In genomic region chr3:51966941-51967383, GRCh38 we compare ENCODE assay signal across 8 cellular contexts. TPM values are rescaled to one million over a fixed set of nuclear protein-coding genes. Genes with fewer than 3 reads are reported as not detected.
DNase-seq lines count a peak whose midpoint lies in the region; ATAC-seq, FAIRE-seq and TF ChIP-seq lines count a peak whose summit lies in the region.

No MANE protein-coding gene starts in this region.

- H3K27ac ChIP-seq in GM23338 (ENCODE audit: low read depth): no peak overlapping the region

- H3K27me3 ChIP-seq in BJ (ENCODE audit: control insufficient read depth, insufficient read depth, low read length) (no peaks in the 10 kb centered on the region), GM23338 (ENCODE audit: insufficient read depth) (peaks cover 9% of the 10 kb centered on the region; the same call in 1 of the 2 replicates)

- H3K4me3 ChIP-seq in BJ (ENCODE audit: low read depth, low read length) (peak overlapping the region; percentile 45), GM23338 (peak overlapping the region; percentile 62), iPS-18c (ENCODE audit: insufficient read depth, low read depth, low read length) (peak overlapping the region; percentile 53; the same call in 1 of the 2 replicates)

- no peaks in the 10 kb centered on the region for H4K20me1 ChIP-seq in GM23338 (replicated peaks; ENCODE audit: insufficient read depth)

- H3K4me1 Mint-ChIP-seq in GM23338: peaks cover 57% of the 10 kb centered on the region
- peaks cover 45% of the 10 kb centered on the region for H3K4me1 Mint-ChIP-seq in stimulated activated naive CD8-positive, alpha-beta T cell treated with anti-CD3 and anti-CD28 coated beads, Interleukin-15, amount 100 ng/mL, for 72 hours

- H3K79me2 ChIP-seq in GM23338 (replicated peaks; ENCODE audit: insufficient read depth): no peaks in the 10 kb centered on the region

- DNase-seq in BJ (ENCODE audit: low read depth) (no peak), GM23338 (ENCODE audit: low spot score) (no peak), NCI-H1105 (lab: John Stamatoyannopoulos, UW) (no peak), HTR-8/SVneo (ENCODE audit: insufficient read length, low spot score) (no peak)
- peak in 1 of 2 donors; percentile 37 for DNase-seq in activated naive CD4-positive, alpha-beta T cell treated with anti-CD3 and anti-CD28 coated beads, Interleukin-2, amount 50 U/mL, for 72 hours (ENCODE audit: low spot score in 2 of 2)
- no peak for DNase-seq in stimulated activated naive CD8-positive, alpha-beta T cell treated with anti-CD3 and anti-CD28 coated beads, Interleukin-15, amount 100 ng/mL, for 72 hours

- H3K4me1 ChIP-seq in GM23338 (ENCODE audit: insufficient read depth): peaks cover 37% of the 10 kb centered on the region

- ATAC-seq in GM23338 (no peak; the same call in 2 of the 3 replicates), HG03135 (IDR thresholded peaks at IDR 0.05; ENCODE audit: unreplicated experiment) (no peak)
- peak; percentile 78 to 79 for ATAC-seq in activated naive CD4-positive, alpha-beta T cell treated with anti-CD3 and anti-CD28 coated beads, Interleukin-2, amount 50 U/mL, for 72 hours
- peak; percentile 66 for ATAC-seq in stimulated activated naive CD8-positive, alpha-beta T cell treated with anti-CD3 and anti-CD28 coated beads, Interleukin-15, amount 100 ng/mL, for 72 hours

- TF ChIP-seq CTCF in BJ (IDR thresholded peaks at IDR 0.05; ENCODE audit: insufficient read depth, low read depth, low read length) (no peak), GM23338 (conservative IDR thresholded peaks at IDR 0.05; ENCODE audit: low read depth in 2 of 2) (no peak)

- peaks cover 28% of the 10 kb centered on the region for H3K27me3 Mint-ChIP-seq in GM23338 (ENCODE audit: insufficient read depth, low read depth, poor library complexity)
- H3K27me3 Mint-ChIP-seq in stimulated activated naive CD8-positive, alpha-beta T cell treated with anti-CD3 and anti-CD28 coated beads, Interleukin-15, amount 100 ng/mL, for 72 hours: peaks cover 21% of the 10 kb centered on the region

- H3K9me3 Mint-ChIP-seq in GM23338: no peaks in the 10 kb centered on the region; the same call in 2 of the 3 replicates
- no peaks in the 10 kb centered on the region for H3K9me3 Mint-ChIP-seq in activated naive CD4-positive, alpha-beta T cell treated with anti-CD3 and anti-CD28 coated beads, Interleukin-2, amount 50 U/mL, for 72 hours
- no peaks in the 10 kb centered on the region for H3K9me3 Mint-ChIP-seq in stimulated activated naive CD8-positive, alpha-beta T cell treated with anti-CD3 and anti-CD28 coated beads, Interleukin-15, amount 100 ng/mL, for 72 hours

- H2AFZ ChIP-seq in GM23338: no peak overlapping the region

- peaks cover 7% of the 10 kb centered on the region; the same call in 2 of the 3 replicates for H3K36me3 Mint-ChIP-seq in GM23338 (ENCODE audit: low read depth)
- no peaks in the 10 kb centered on the region for H3K36me3 Mint-ChIP-seq in activated naive CD4-positive, alpha-beta T cell treated with anti-CD3 and anti-CD28 coated beads, Interleukin-2, amount 50 U/mL, for 72 hours

- H3K36me3 ChIP-seq in BJ (ENCODE audit: control insufficient read depth, insufficient read depth, low read length) (peaks cover 3% of the 10 kb centered on the region), GM23338 (ENCODE audit: insufficient read depth) (no peaks in the 10 kb centered on the region)

- H3K27ac Mint-ChIP-seq in GM23338: no peak overlapping the region
- H3K27ac Mint-ChIP-seq in activated naive CD4-positive, alpha-beta T cell treated with anti-CD3 and anti-CD28 coated beads, Interleukin-2, amount 50 U/mL, for 72 hours: no peak overlapping the region
- peak overlapping the region in 1 of 2 donors; percentile 92 for H3K27ac Mint-ChIP-seq in stimulated activated naive CD8-positive, alpha-beta T cell treated with anti-CD3 and anti-CD28 coated beads, Interleukin-15, amount 100 ng/mL, for 72 hours

- peak overlapping the region; percentile 79 for H3K4me3 Mint-ChIP-seq in GM23338
- peak overlapping the region; percentile 72 to 86 for H3K4me3 Mint-ChIP-seq in stimulated activated naive CD8-positive, alpha-beta T cell treated with anti-CD3 and anti-CD28 coated beads, Interleukin-15, amount 100 ng/mL, for 72 hours

- peak overlapping the region; percentile 85 for H3K4me2 ChIP-seq in GM23338

- no peaks in the 10 kb centered on the region for H3K9me2 ChIP-seq in GM23338 (ENCODE audit: insufficient read depth)

- CTCF ChIA-PET in BJ (lab: Yijun Ruan, JAX): interaction anchor here (3.4 kb wide), 1 partner anchor 25 kb away, joined by 16 read pairs; the partner anchor contains the start of genes PARP3 and RRP9

- no peak for FAIRE-seq in HTR-8/SVneo (lab: Jason Lieb, UNC)

- no peaks in the 10 kb centered on the region for H3K9me3 ChIP-seq in iPS-18c (ENCODE audit: control insufficient read depth, insufficient read depth, low read length)

- H3F3A ChIP-seq in GM23338 (replicated peaks; ENCODE audit: low read depth): peaks cover 13% of the 10 kb centered on the region; the same call in 1 of the 2 replicates

- POLR2A ChIA-PET in BJ (lab: Charles Lee): interaction anchor here (0.6 kb wide), 1 partner anchor 8 kb away, joined by 19 read pairs; no protein-coding TSS in a partner anchor

TF ChIP-seq in GM23338, 12 proteins besides CTCF, POLR2A, EP300 and RAD21 (continues in another document):
- TF ChIP-seq ZNF331 (CRISPR knock-in tag; IDR thresholded peaks at IDR 0.05; ENCODE audit: low read depth): no peak

RNA-seq across cellular contexts. Expression of gene PCBP4, which starts 0.3 kb away (rescaled TPM):
- 55.9 and 88.7 TPM in 2 replicates for polyA plus RNA-seq in BJ (2011; rRNA removed)
- 44.2 and 76.7 TPM in 2 replicates for polyA minus RNA-seq in BJ (2011; rRNA and poly(A)+ RNA removed)
- total RNA-seq in GM23338 (2014; rRNA removed; shearing (Covaris generic)): 26.8 and 37.6 TPM in 2 replicates
- 11.8 and 14.1 TPM in 2 replicates for polyA plus RNA-seq in GM23338 (2016; fragmentation: Nextera tagmentation; extraction: Ambion mirVana)
- total RNA-seq in activated naive CD4-positive, alpha-beta T cell treated with anti-CD3 and anti-CD28 coated beads, Interleukin-2, amount 50 U/mL, for 72 hours: 10 to 100 TPM; 11.3 to 14.3 TPM

RNA-seq across cellular contexts. Expression of gene ABHD14B, which starts 6.9 kb away (rescaled TPM):
- polyA plus RNA-seq in BJ (2011; rRNA removed) (53.6 and 61.1 TPM in 2 replicates), GM23338 (2016; fragmentation: Nextera tagmentation; extraction: Ambion mirVana) (5.8 and 8.9 TPM in 2 replicates)
- polyA minus RNA-seq in BJ (2011; rRNA and poly(A)+ RNA removed): 24.5 and 35.5 TPM in 2 replicates
- total RNA-seq in GM23338 (2014; rRNA removed; shearing (Covaris generic)): 8.0 and 11.1 TPM in 2 replicates
- 10 to 100 TPM; 21.4 to 62.4 TPM for total RNA-seq in activated naive CD4-positive, alpha-beta T cell treated with anti-CD3 and anti-CD28 coated beads, Interleukin-2, amount 50 U/mL, for 72 hours

RNA-seq across cellular contexts. Expression of gene ABHD14A, which starts 7.9 kb away (rescaled TPM):
- polyA plus RNA-seq in BJ (2011; rRNA removed): 10.7 and 16.5 TPM in 2 replicates
- 7.0 and 8.8 TPM in 2 replicates for polyA minus RNA-seq in BJ (2011; rRNA and poly(A)+ RNA removed)
- total RNA-seq in GM23338 (2014; rRNA removed; shearing (Covaris generic)): 4.3 and 7.8 TPM in 2 replicates
- 12.7 TPM in 2 replicates for polyA plus RNA-seq in GM23338 (2016; fragmentation: Nextera tagmentation; extraction: Ambion mirVana)
- 1 to 10 TPM; 7.7 to 9.0 TPM for total RNA-seq in activated naive CD4-positive, alpha-beta T cell treated with anti-CD3 and anti-CD28 coated beads, Interleukin-2, amount 50 U/mL, for 72 hours

RNA-seq across cellular contexts. Expression of gene GPR62, which starts 11.8 kb away (rescaled TPM):
- polyA plus RNA-seq in BJ (2011; rRNA removed): not detected in 2 replicates
- polyA minus RNA-seq in BJ (2011; rRNA and poly(A)+ RNA removed): not detected in 2 replicates
- 0.38 TPM in 1 of 2 replicates, not detected in the other for total RNA-seq in GM23338 (2014; rRNA removed; shearing (Covaris generic))
- 0.10 and 0.42 TPM in 2 replicates for polyA plus RNA-seq in GM23338 (2016; fragmentation: Nextera tagmentation; extraction: Ambion mirVana)
- not detected for total RNA-seq in activated naive CD4-positive, alpha-beta T cell treated with anti-CD3 and anti-CD28 coated beads, Interleukin-2, amount 50 U/mL, for 72 hours

RNA-seq across cellular contexts. Expression of gene ACY1, which starts 16.4 kb away (rescaled TPM):
- polyA plus RNA-seq in BJ (2011; rRNA removed): 31.7 and 55.7 TPM in 2 replicates
- 35.6 and 69.7 TPM in 2 replicates for polyA minus RNA-seq in BJ (2011; rRNA and poly(A)+ RNA removed)
- total RNA-seq in GM23338 (2014; rRNA removed; shearing (Covaris generic)): 62.8 and 91.3 TPM in 2 replicates
- polyA plus RNA-seq in GM23338 (2016; fragmentation: Nextera tagmentation; extraction: Ambion mirVana): 35.8 and 38.4 TPM in 2 replicates
- 10 to 100 TPM; 54.7 to 78.5 TPM for total RNA-seq in activated naive CD4-positive, alpha-beta T cell treated with anti-CD3 and anti-CD28 coated beads, Interleukin-2, amount 50 U/mL, for 72 hours

Comparison
In these comparisons a context has a peak if more than half of its experiments do, and no peak if none do; other contexts are left out.
1. ATAC-seq: peak in activated naive CD4-positive, alpha-beta T cell treated with anti-CD3 and anti-CD28 coated beads, Interleukin-2, amount 50 U/mL, for 72 hours (2 of 2) and stimulated activated naive CD8-positive, alpha-beta T cell treated with anti-CD3 and anti-CD28 coated beads, Interleukin-15, amount 100 ng/mL, for 72 hours (single experiment); none in GM23338 (single experiment) and HG03135 (single experiment).
2. Peak in every context shown above with its lines, with median percentiles within 50 percentile points of each other: H3K4me3 ChIP-seq.